Comparison of ENCODE assay signal across 10 cellular contexts in genomic region chr12:78088391-78088832, GRCh38.
DNase-seq lines count a peak whose midpoint lies in the region; ATAC-seq and TF ChIP-seq lines count a peak whose summit lies in the region.
"Had no signal": no experiment of that assay in that cellular context is flagged by ENCODE, and none has a peak within 500 bp of the region (broad histone marks: within the 10 kb centered on the region; RNA-seq: fewer than 3 reads in every experiment).

No MANE protein-coding gene starts in this region.

- no peak for TF ChIP-seq CTCF in transverse colon (IDR thresholded peaks at IDR 0.05)

- H3K27ac ChIP-seq in SJSA1, result peak overlapping the region; percentile 53
- no peak overlapping the region for H3K27ac ChIP-seq in transverse colon

- DNase-seq in left ventricle myocardium superior (no peak), Right ventricle myocardium superior (no peak), SJSA1 (ENCODE audit: low read depth in 1 of 2, low spot score in 2 of 2) (peak in 1 of 2 experiments; percentile 24), kidney glomerular epithelial cell (lab: John Stamatoyannopoulos, UW) (peak; percentile 30), transverse colon (no peak), UCSD-AML1 (lab: John Stamatoyannopoulos, UW; ENCODE audit: unreplicated experiment) (no peak)
- DNase-seq: NCI-H1092; stimulated activated CD4-positive, alpha-beta T cell treated with anti-CD3 and anti-CD28 coated beads, Interleukin-12 subunit alpha, Interleukin-12 subunit beta, amount 100 ng/mL, for 4 hours had no signal

- intact Hi-C loops in left ventricle myocardium superior (cut with micrococcal nuclease), result no loop called here
- intact Hi-C loops in Right ventricle myocardium superior (cut with DNase I), result no loop called here
- intact Hi-C loops in transverse colon (cut with DNase I; ENCODE audit: low total_unique reads), result no loop called here

- in situ Hi-C loops in transverse colon (cut with MboI; ENCODE audit: low pct_ligation_motif_present in 1 of 4, low pct_unique_long_range_greater_than_20kb in 1 of 4, low sequenced_read_pairs in 3 of 4), result no loop called here

- WGBS in transverse colon (ENCODE audit: low coverage in 1 of 2), 2 donors, result 42 to 44% methylated on average over 3 of the region's 3 CpGs

- H3K9me3 ChIP-seq in SJSA1 (replicated peaks), result no peaks in the 10 kb centered on the region
- H3K9me3 ChIP-seq in transverse colon, result no peaks in the 10 kb centered on the region

- H3K27me3 ChIP-seq in SJSA1 (replicated peaks) (no peaks in the 10 kb centered on the region), transverse colon (no peaks in the 10 kb centered on the region)

- H3K36me3 ChIP-seq in SJSA1 (no peaks in the 10 kb centered on the region), transverse colon (no peaks in the 10 kb centered on the region)

- H3K4me1 ChIP-seq in SJSA1 (replicated peaks) (peaks cover 17% of the 10 kb centered on the region), transverse colon (peaks cover 0 to 5% (median 0%) of the 10 kb centered on the region in 4 donors)

- peak overlapping the region; percentile 29 for H3K4me3 ChIP-seq in SJSA1
- H3K4me3 ChIP-seq in transverse colon, result peak overlapping the region in 2 of 4 donors; percentile 6 to 11

- no peak for TF ChIP-seq POLR2A in transverse colon (IDR thresholded peaks at IDR 0.05)

- ATAC-seq in left ventricle myocardium superior (peak; percentile 36), Right ventricle myocardium superior (ENCODE audit: poor library complexity) (no peak), GM21786 (IDR thresholded peaks at IDR 0.05; ENCODE audit: unreplicated experiment) (no peak), GM21825 (IDR thresholded peaks at IDR 0.05; ENCODE audit: unreplicated experiment) (no peak)

- no peak for TF ChIP-seq EP300 in transverse colon (IDR thresholded peaks at IDR 0.05; ENCODE audit: low read depth)
